Comparison of ENCODE assay signal across 17 cellular contexts in the genomic region with DNA sequence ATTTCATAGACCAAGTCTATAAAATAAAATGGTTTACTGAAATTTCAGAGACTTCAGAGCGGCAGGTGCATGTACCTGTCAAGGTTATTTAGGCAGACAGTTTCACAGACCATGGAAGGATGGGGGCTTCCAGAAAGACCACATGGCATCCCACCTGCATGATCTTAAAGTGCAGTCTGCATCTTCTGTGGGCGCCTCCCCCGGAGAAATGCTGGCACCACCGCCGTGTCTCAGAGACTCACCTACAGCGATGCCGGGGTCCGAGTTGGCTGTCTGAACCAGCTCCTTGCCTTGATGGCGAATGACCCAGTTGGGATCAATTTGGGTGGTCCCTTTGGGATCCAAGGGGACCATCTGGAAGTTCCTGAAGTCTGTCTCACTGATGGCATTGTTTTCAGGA. TPM values are rescaled to one million over a fixed set of nuclear protein-coding genes. Genes with fewer than 3 reads are reported as not detected.
DNase-seq lines count a peak whose midpoint lies in the region; ATAC-seq and TF ChIP-seq lines count a peak whose summit lies in the region.
"Had no signal": no experiment of that assay in that cellular context is flagged by ENCODE, and none has a peak within 500 bp of the region (broad histone marks: within the 10 kb centered on the region; RNA-seq: fewer than 3 reads in every experiment).

No MANE protein-coding gene starts in this region.

- no peak overlapping the region for H2AK9ac ChIP-seq in IMR-90 (replicated peaks; ENCODE audit: low read depth, low read length, poor library complexity)

- H3K9me3 ChIP-seq in IMR-90 (ENCODE audit: control insufficient read depth, insufficient read depth, low read length), result peaks cover 3% of the 10 kb centered on the region; the same call in 1 of the 2 replicates
- no peaks in the 10 kb centered on the region for H3K9me3 ChIP-seq in sigmoid colon
- H3K9me3 ChIP-seq in right atrium auricular region, result no peaks in the 10 kb centered on the region
- H3K9me3 ChIP-seq in thyroid gland, result no peaks in the 10 kb centered on the region
- H3K9me3 ChIP-seq: A549 had no signal

- H2BK20ac ChIP-seq in IMR-90 (ENCODE audit: low read depth, low read length), result no peak overlapping the region

- peak; percentile 4 for DNase-seq in H7
- no peak for DNase-seq in IMR-90
- DNase-seq in omental fat pad (ENCODE audit: low spot score), result peak; percentile 9
- peak; percentile 48 for DNase-seq in sigmoid colon
- DNase-seq in right atrium auricular region (ENCODE audit: low spot score), result no peak
- DNase-seq in thyroid gland, result no peak
- DNase-seq: CD8-positive, alpha-beta T cell; COR-L47; DMS153; DND-41; GDM1; HCEC 1CT had no signal

- peaks cover 7% of the 10 kb centered on the region for H3K4me1 ChIP-seq in IMR-90 (ENCODE audit: control insufficient read depth, insufficient read depth, low read length)
- no peaks in the 10 kb centered on the region for H3K4me1 ChIP-seq in sigmoid colon
- no peaks in the 10 kb centered on the region for H3K4me1 ChIP-seq in right atrium auricular region
- no peaks in the 10 kb centered on the region for H3K4me1 ChIP-seq in thyroid gland
- H3K4me1 ChIP-seq: A549 had no signal

- no peak overlapping the region for H3K4me3 ChIP-seq in H7 (ENCODE audit: insufficient read depth, low read depth, low read length)
- no peak overlapping the region for H3K4me3 ChIP-seq in IMR-90 (ENCODE audit: insufficient read depth, low read depth, low read length)
- no peak overlapping the region for H3K4me3 ChIP-seq in sigmoid colon
- no peak overlapping the region for H3K4me3 ChIP-seq in right atrium auricular region
- H3K4me3 ChIP-seq in thyroid gland (replicated peaks in 1 of 3), result no peak overlapping the region
- H3K4me3 ChIP-seq: A549, K562 had no signal

- H3K4me2 ChIP-seq in IMR-90 (ENCODE audit: low read depth, low read length), result no peak overlapping the region
- H3K4me2 ChIP-seq: A549 had no signal

- CTCF ChIA-PET in IMR-90 (lab: Yijun Ruan, JAX), result no interaction called here

- BruUV-seq in IMR-90 (replicated peaks; lab: Mats Ljungman, UMichigan), result no TSS peak

- POLR2A ChIA-PET in IMR-90 (lab: Charles Lee; ENCODE audit: unreplicated experiment), result no interaction called here

- intact Hi-C loops in IMR-90 (cut with micrococcal nuclease), result no loop called here
- intact Hi-C loops in sigmoid colon (cut with DNase I), result no loop called here
- intact Hi-C loops in thyroid gland (cut with DNase I), result no loop called here

- TF ChIP-seq POLR2A in IMR-90 (IDR thresholded peaks at IDR 0.05; ENCODE audit: low read depth, low read length) (no peak), sigmoid colon (IDR thresholded peaks at IDR 0.05) (no peak), thyroid gland (IDR thresholded peaks at IDR 0.05) (no peak)

- H3K27me3 ChIP-seq in H7 (ENCODE audit: control insufficient read depth, insufficient read depth, low read length), result no peaks in the 10 kb centered on the region
- H3K27me3 ChIP-seq in IMR-90 (ENCODE audit: control insufficient read depth, insufficient read depth, low read length), result no peaks in the 10 kb centered on the region
- H3K27me3 ChIP-seq in sigmoid colon, result no peaks in the 10 kb centered on the region
- H3K27me3 ChIP-seq in right atrium auricular region, result no peaks in the 10 kb centered on the region
- no peaks in the 10 kb centered on the region for H3K27me3 ChIP-seq in thyroid gland

- H3K36me3 ChIP-seq in H7 (replicated peaks; ENCODE audit: control insufficient read depth, insufficient read depth, low read length) (peaks cover 2% of the 10 kb centered on the region), IMR-90 (ENCODE audit: control insufficient read depth, insufficient read depth, low read length) (peaks cover 49% of the 10 kb centered on the region), sigmoid colon (peaks cover 0 to 64% (median 2%) of the 10 kb centered on the region in 4 donors), right atrium auricular region (peaks cover 28% of the 10 kb centered on the region), thyroid gland (no peaks in the 10 kb centered on the region)

- no peaks in the 10 kb centered on the region for H4K20me1 ChIP-seq in IMR-90 (ENCODE audit: insufficient read depth, low read length)

- H3K56ac ChIP-seq in IMR-90 (ENCODE audit: extremely low read depth, insufficient read depth, low read length), result no peak overlapping the region

- WGBS in IMR-90 (ENCODE audit: extremely low coverage in 2 of 2, insufficient read length in 1 of 2), 2 experiments, result 97% methylated on average over 5 of the region's 9 CpGs; no CpG with 5 or more reads in 1 of the 2 experiments
- WGBS in sigmoid colon, 2 donors, result 95 to 96% methylated on average over 9 of the region's 9 CpGs
- WGBS in thyroid gland, 2 donors, result 92 to 97% methylated on average over 9 of the region's 9 CpGs

- dilution Hi-C loops in IMR-90 (cut with HindIII; ENCODE audit: low sequenced_read_pairs, unreplicated experiment), result no loop called here

- no peak overlapping the region for H3K27ac ChIP-seq in IMR-90 (ENCODE audit: insufficient read depth, low read length)
- H3K27ac ChIP-seq in sigmoid colon, result no peak overlapping the region
- H3K27ac ChIP-seq in right atrium auricular region, result no peak overlapping the region
- no peak overlapping the region for H3K27ac ChIP-seq in thyroid gland
- H3K27ac ChIP-seq: A549, HL-60 had no signal

- H3K23ac ChIP-seq in IMR-90 (ENCODE audit: low read depth, low read length), result no peak overlapping the region

- H4K8ac ChIP-seq in IMR-90 (ENCODE audit: low read depth in 2 of 2, low read length in 2 of 2), result no peak overlapping the region; a peak in 1 of 4 replicates

- no peak overlapping the region for H3K9ac ChIP-seq in IMR-90 (ENCODE audit: low read depth, low read length)

- no peak overlapping the region for H3K4ac ChIP-seq in IMR-90 (ENCODE audit: low read depth, low read length)

- H2BK15ac ChIP-seq in IMR-90 (ENCODE audit: low read depth, low read length), result no peak overlapping the region

- no peak for TF ChIP-seq CTCF in IMR-90 (conservative IDR thresholded peaks at IDR 0.05; ENCODE audit: low read depth, low read length)
- TF ChIP-seq CTCF in omental fat pad (IDR thresholded peaks at IDR 0.05), result no peak
- TF ChIP-seq CTCF in sigmoid colon (IDR thresholded peaks at IDR 0.05), result no peak
- no peak for TF ChIP-seq CTCF in right atrium auricular region (IDR thresholded peaks at IDR 0.05)
- no peak for TF ChIP-seq CTCF in thyroid gland (IDR thresholded peaks at IDR 0.05)

- H3K9me1 ChIP-seq in IMR-90 (ENCODE audit: insufficient read depth, low read length), result peaks cover 12% of the 10 kb centered on the region

- in situ Hi-C loops in IMR-90 (cut with MboI; ENCODE audit: low sequenced_read_pairs), result no loop called here

- no peak overlapping the region for H4K91ac ChIP-seq in IMR-90 (ENCODE audit: insufficient read depth, low read depth, low read length)

- no peak overlapping the region for H3K18ac ChIP-seq in IMR-90 (ENCODE audit: low read depth, low read length)

- no peak overlapping the region for H2AK5ac ChIP-seq in IMR-90 (ENCODE audit: low read depth, low read length)

- H2BK120ac ChIP-seq in IMR-90 (ENCODE audit: low read depth, low read length), result no peak overlapping the region; the same call in 1 of the 2 replicates

- no peaks in the 10 kb centered on the region for H3K79me1 ChIP-seq in IMR-90 (ENCODE audit: low read depth in 1 of 2, low read length in 2 of 2)

- no peak for TF ChIP-seq RAD21 in IMR-90 (IDR thresholded peaks at IDR 0.05; ENCODE audit: low read length)

- H3K14ac ChIP-seq in IMR-90 (replicated peaks; ENCODE audit: low read depth, low read length), result no peak overlapping the region

- H2BK5ac ChIP-seq in IMR-90 (ENCODE audit: low read depth, low read length, poor library complexity, severe bottlenecking), result no peak overlapping the region

- ATAC-seq in IMR-90 (ENCODE audit: low read depth) (no peak), omental fat pad (ENCODE audit: low FRiP score) (no peak), GM18861 (IDR thresholded peaks at IDR 0.05; ENCODE audit: unreplicated experiment) (no peak), HG02973 (IDR thresholded peaks at IDR 0.05; ENCODE audit: unreplicated experiment) (no peak)
- ATAC-seq: A549; CD8-positive, alpha-beta T cell; K562 had no signal

- H4K5ac ChIP-seq in IMR-90 (ENCODE audit: low read depth, low read length), result no peak overlapping the region

- peak overlapping the region; percentile 39 for H2AFZ ChIP-seq in IMR-90 (replicated peaks; ENCODE audit: low read length, poor library complexity)

- no peak for TF ChIP-seq EP300 in sigmoid colon (IDR thresholded peaks at IDR 0.05)

TF ChIP-seq in IMR-90, 13 proteins besides CTCF, POLR2A, EP300 and RAD21 (continues in another document):
- TF ChIP-seq RFX5 (IDR thresholded peaks at IDR 0.05; ENCODE audit: low read depth, low read length) (no peak), FOS (IDR thresholded peaks at IDR 0.05; ENCODE audit: low read depth, low read length) (no peak), USF2 (IDR thresholded peaks at IDR 0.05; ENCODE audit: low read depth, low read length) (no peak), MXI1 (IDR thresholded peaks at IDR 0.05; ENCODE audit: borderline replicate concordance, low read depth, low read length) (no peak), BHLHE40 (IDR thresholded peaks at IDR 0.05; ENCODE audit: low read depth, low read length) (no peak), CEBPB (IDR thresholded peaks at IDR 0.05; ENCODE audit: low read depth, low read length) (no peak), MAFK (IDR thresholded peaks at IDR 0.05; ENCODE audit: low read depth, low read length) (no peak)

RNA-seq across cellular contexts. Expression of gene THBS2, which starts 30.6 kb away (rescaled TPM):
- 12.7 and 13.3 TPM in 2 replicates for total RNA-seq in H7 (2014; rRNA removed; shearing (Covaris generic))
- total RNA-seq in IMR-90 (2012; rRNA removed) (101 and 113 TPM in 2 replicates), omental fat pad (100 to 1,000 TPM in 2 of 4 donors, 10 to 100 TPM in 2; 53.5 to 115 (median 93.8) TPM), sigmoid colon (10 to 100 TPM; 37.6 to 59.0 (median 42.7) TPM), right atrium auricular region (10 to 100 TPM; 16.2 to 24.5 TPM), thyroid gland (10 to 100 TPM; 12.0 to 74.7 (median 16.4) TPM)
- polyA plus RNA-seq in IMR-90 (2012; rRNA removed) (97.3 and 106 TPM in 2 replicates), sigmoid colon (1 to 10 TPM; 1.7 to 3.0 (median 1.8) TPM)
- polyA plus RNA-seq in IMR-90 (2012; cell fraction: cytosol; rRNA removed), result 99.4 and 135 TPM in 2 replicates
- polyA plus RNA-seq in IMR-90 (2012; cell fraction: nucleus; rRNA removed; ENCODE audit: low replicate concordance), result 137 and 172 TPM in 2 replicates
- total RNA-seq: CD8-positive, alpha-beta T cell had no signal

Comparison
In these comparisons a context has a peak if more than half of its experiments do, and no peak if none do; other contexts are left out.
1. DNase-seq: peak in H7 (single experiment), omental fat pad (single experiment) and sigmoid colon (single experiment); none in IMR-90 (single experiment), right atrium auricular region (single experiment) and thyroid gland (0 of 2).